13 cellular contexts compared by ENCODE assay signal in the genomic region with DNA sequence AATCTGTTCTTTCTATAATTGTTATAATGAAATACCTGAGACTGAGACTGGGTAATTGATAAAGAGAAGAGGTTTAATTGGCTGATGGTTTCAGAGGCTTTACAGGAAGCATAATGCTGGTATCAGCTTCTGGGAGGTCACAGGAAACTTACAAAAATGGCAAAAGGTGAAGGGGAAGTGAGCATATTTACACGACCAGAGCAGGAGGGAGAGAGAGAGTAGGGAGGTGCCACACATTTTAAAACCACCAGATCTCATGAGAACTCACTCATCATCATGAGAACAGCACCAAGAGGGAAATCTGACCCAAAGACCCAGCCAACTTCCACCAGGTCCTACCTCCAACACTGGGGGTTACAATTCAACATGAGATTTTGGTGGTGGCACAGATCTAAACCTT. TPM values are rescaled to one million over a fixed set of nuclear protein-coding genes. Genes with fewer than 3 reads are reported as not detected.
DNase-seq lines count a peak whose midpoint lies in the region; ATAC-seq, FAIRE-seq and TF ChIP-seq lines count a peak whose summit lies in the region.
"Had no signal": no experiment of that assay in that cellular context is flagged by ENCODE, and none has a peak within 500 bp of the region (broad histone marks: within the 10 kb centered on the region; RNA-seq: fewer than 3 reads in every experiment).

No MANE protein-coding gene starts in this region.

- H3K9me3 ChIP-seq in BLaER1 (peaks cover 12% of the 10 kb centered on the region), pancreas (no peaks in the 10 kb centered on the region), SJCRH30 (replicated peaks) (no peaks in the 10 kb centered on the region)
- H3K9me3 ChIP-seq: body of pancreas had no signal

- H3K27ac ChIP-seq in BLaER1, result no peak overlapping the region
- no peak overlapping the region for H3K27ac ChIP-seq in pancreas
- H3K27ac ChIP-seq in SJCRH30, result no peak overlapping the region
- H3K27ac ChIP-seq: body of pancreas, parathyroid adenoma had no signal

- peak overlapping the region; percentile 2 to 5 for H3K4me3 Mint-ChIP-seq in effector memory CD8-positive, alpha-beta T cell

- no peak for FAIRE-seq in pancreas (lab: Jason Lieb, UNC)

- peak; percentile 74 for ATAC-seq in effector memory CD8-positive, alpha-beta T cell (replicated peaks)
- ATAC-seq in pancreas, result no peak
- ATAC-seq: body of pancreas, heart right ventricle had no signal

- intact Hi-C loops in pancreas (cut with DNase I), result no loop called here

- peaks cover 23% of the 10 kb centered on the region for H3K4me1 ChIP-seq in BLaER1
- no peaks in the 10 kb centered on the region for H3K4me1 ChIP-seq in pancreas
- H3K4me1 ChIP-seq in SJCRH30, result no peaks in the 10 kb centered on the region
- H3K4me1 ChIP-seq: body of pancreas, parathyroid adenoma had no signal

- H4K20me1 ChIP-seq in BLaER1, result no peaks in the 10 kb centered on the region

- no peak overlapping the region for H3K4me3 ChIP-seq in BLaER1
- no peak overlapping the region for H3K4me3 ChIP-seq in pancreas
- no peak overlapping the region for H3K4me3 ChIP-seq in SJCRH30
- H3K4me3 ChIP-seq: body of pancreas, heart right ventricle had no signal

- H3K4me1 Mint-ChIP-seq in effector memory CD8-positive, alpha-beta T cell (ENCODE audit: low read depth in 2 of 2), result peaks cover 38 to 39% of the 10 kb centered on the region in 2 donors

- no peaks in the 10 kb centered on the region for H3K27me3 Mint-ChIP-seq in effector memory CD8-positive, alpha-beta T cell

- H3K27ac Mint-ChIP-seq in effector memory CD8-positive, alpha-beta T cell, result peak overlapping the region; percentile 70 to 77

- H3K36me3 ChIP-seq in BLaER1 (no peaks in the 10 kb centered on the region), pancreas (no peaks in the 10 kb centered on the region), SJCRH30 (no peaks in the 10 kb centered on the region)
- H3K36me3 ChIP-seq: heart right ventricle had no signal

- 0 out of 2 replicates have a peak overlapping the region, but pooled peaks have one; percentile 0 for H3K4me2 ChIP-seq in BLaER1

- peak; percentile 6 for DNase-seq in GM20000 (ENCODE audit: low spot score)
- peak; percentile 28 for DNase-seq in SKM-1 treated with dmso at 0.1 percent for 144 hours (lab: John Stamatoyannopoulos, UW; ENCODE audit: unreplicated experiment)
- no peak for DNase-seq in effector memory CD8-positive, alpha-beta T cell
- DNase-seq in pancreas, result no peak
- no peak for DNase-seq in DMS153 (lab: John Stamatoyannopoulos, UW)
- no peak for DNase-seq in SJCRH30
- no peak for DNase-seq in DMS153 treated with DMSO at 0.1 percent for 48 hours (lab: John Stamatoyannopoulos, UW; ENCODE audit: unreplicated experiment)
- DNase-seq: activated CD8-positive, alpha-beta memory T cell treated with anti-CD3 and anti-CD28 coated beads, Interleukin-2, amount 50 U/mL, for 48 hours; body of pancreas; heart right ventricle; NCI-H1417 treated with DMSO at 0.1 percent for 48 hours had no signal

- TF ChIP-seq CTCF in GM20000 (IDR thresholded peaks at IDR 0.05; ENCODE audit: extremely low read depth, missing control alignments) (no peak), pancreas (IDR thresholded peaks at IDR 0.05) (no peak)

- H3K27me3 ChIP-seq in BLaER1 (no peaks in the 10 kb centered on the region), pancreas (peaks cover 0 to 7% (median 0%) of the 10 kb centered on the region in 4 donors), SJCRH30 (no peaks in the 10 kb centered on the region; the same call in 1 of the 2 replicates)
- H3K27me3 ChIP-seq: body of pancreas had no signal

- 5 to 7% methylated on average over 1 of the region's 1 CpG for WGBS in pancreas, 2 donors

- no peaks in the 10 kb centered on the region for H3K36me3 Mint-ChIP-seq in effector memory CD8-positive, alpha-beta T cell (ENCODE audit: insufficient read depth)

- peaks cover 0 to 2% of the 10 kb centered on the region in 2 donors for H3K9me3 Mint-ChIP-seq in effector memory CD8-positive, alpha-beta T cell

- H3K9ac ChIP-seq in BLaER1, result no peak overlapping the region
- H3K9ac ChIP-seq: parathyroid adenoma had no signal

RNA-seq across cellular contexts. Expression of gene SIRPB1, which starts 2.6 kb away (rescaled TPM):
- total RNA-seq in pancreas, result 1 to 10 TPM in 3 of 6 donors, under 1 TPM in 2, not detected in 1; 0.05 to 3.6 (median 1.3) TPM
- polyA plus RNA-seq in pancreas, result under 1 TPM; 0.19 to 0.30 TPM
- not detected in 2 replicates for total RNA-seq in SJCRH30 (2014; rRNA removed; shearing (Covaris generic))

RNA-seq across cellular contexts. Expression of gene SIRPG, which starts 35.1 kb away (rescaled TPM):
- under 1 TPM in 4 of 6 donors, not detected in 2; 0.12 to 0.28 (median 0.25) TPM for total RNA-seq in pancreas
- under 1 TPM in 1 of 2 donors, not detected in 1; 0.12 TPM for polyA plus RNA-seq in pancreas
- not detected in 2 replicates for total RNA-seq in SJCRH30 (2014; rRNA removed; shearing (Covaris generic))
- total RNA-seq: body of pancreas had no signal

Comparison
In these comparisons a context has a peak if more than half of its experiments do, and no peak if none do; other contexts are left out.
1. DNase-seq: peak in GM20000 (single experiment) and SKM-1 treated with dmso at 0.1 percent for 144 hours (single experiment); none in effector memory CD8-positive, alpha-beta T cell (0 of 3), pancreas (0 of 6), DMS153 (single experiment), SJCRH30 (0 of 2) and DMS153 treated with DMSO at 0.1 percent for 48 hours (single experiment).